In the genomic region with DNA sequence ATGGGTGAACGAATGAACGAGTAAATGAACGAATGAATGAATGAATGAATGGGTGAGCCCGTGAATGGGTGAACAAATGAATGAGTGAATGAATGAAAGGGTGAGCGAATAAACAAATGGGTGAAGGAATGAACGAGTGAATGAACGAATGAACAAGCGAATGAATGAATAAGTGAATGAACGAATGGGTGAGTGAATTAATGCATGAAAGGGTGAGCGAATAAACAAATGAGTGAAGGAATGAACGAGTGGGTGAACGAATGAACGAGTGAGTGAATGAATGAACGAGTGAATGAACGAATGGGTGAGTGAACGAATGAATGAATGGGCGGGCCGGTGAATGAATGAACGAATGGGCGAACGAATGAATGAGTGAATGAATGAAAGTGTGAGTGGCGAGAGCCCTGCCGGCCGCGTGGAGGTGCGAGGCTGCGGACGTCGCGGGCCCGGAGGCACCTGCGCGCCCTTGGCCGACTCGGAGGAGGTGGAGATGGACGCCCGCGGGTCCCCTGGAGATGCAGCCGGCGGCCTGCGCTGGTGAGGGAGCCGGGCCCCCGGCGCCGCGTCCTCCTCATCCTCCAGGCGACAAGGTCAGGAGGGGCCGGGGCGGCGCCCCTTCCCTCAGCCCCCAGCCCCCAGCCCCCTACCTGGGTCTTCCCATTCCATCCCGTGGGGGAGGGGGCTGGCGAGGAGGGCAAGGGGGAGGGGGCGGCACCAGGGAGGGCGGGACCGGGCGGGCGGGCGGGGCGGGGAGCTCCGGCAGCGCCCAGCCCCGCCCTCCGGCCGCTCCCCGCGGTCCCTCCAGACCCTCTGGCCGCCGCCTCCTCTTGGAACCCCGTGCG, we compare ENCODE assay signal across 11 cellular contexts. TPM values are rescaled to one million over a fixed set of nuclear protein-coding genes. Genes with fewer than 3 reads are reported as not detected.
DNase-seq lines count a peak whose midpoint lies in the region; ATAC-seq, FAIRE-seq and TF ChIP-seq lines count a peak whose summit lies in the region.
"Had no signal": no experiment of that assay in that cellular context is flagged by ENCODE, and none has a peak within 500 bp of the region (broad histone marks: within the 10 kb centered on the region; RNA-seq: fewer than 3 reads in every experiment).

No MANE protein-coding gene starts in this region.

- DNase-seq in COR-L47 (lab: John Stamatoyannopoulos, UW) (peak; percentile 10), GM12891 (ENCODE audit: insufficient read length, low spot score) (peak; percentile 54), WTC11 (ENCODE audit: low spot score) (peak; percentile 77), left kidney (ENCODE audit: low read depth, low spot score) (peak; percentile 78), SHP77 (lab: John Stamatoyannopoulos, UW) (no peak), OCI-LY7 (ENCODE audit: low spot score) (no peak)
- DNase-seq: Karpas-422, testis had no signal

- H3K9me2 ChIP-seq in OCI-LY7 (ENCODE audit: insufficient read depth, low read length) = no peaks in the 10 kb centered on the region

- H3K4me3 Mint-ChIP-seq in WTC11 = peak overlapping the region; percentile 70
- H3K4me3 Mint-ChIP-seq: central memory CD8-positive, alpha-beta T cell had no signal

- ATAC-seq in WTC11 = peak; percentile 72
- no peak for ATAC-seq in GM19467 (IDR thresholded peaks at IDR 0.05; ENCODE audit: unreplicated experiment)
- ATAC-seq: Right ventricle myocardium inferior had no signal

- no peaks in the 10 kb centered on the region for H3K79me2 ChIP-seq in OCI-LY7 (ENCODE audit: insufficient read depth, low read depth, low read length)

- no peak overlapping the region for H3K4me2 ChIP-seq in OCI-LY7 (ENCODE audit: low read length)

- peaks cover 53% of the 10 kb centered on the region for H3K27me3 Mint-ChIP-seq in WTC11 (ENCODE audit: low read depth)

- H3K9me3 Mint-ChIP-seq in WTC11 = peaks cover 18% of the 10 kb centered on the region
- H3K9me3 Mint-ChIP-seq: central memory CD8-positive, alpha-beta T cell had no signal

- BruUV-seq in OCI-LY7 (replicated peaks; lab: Mats Ljungman, UMichigan) = no TSS peak

- no peak for TF ChIP-seq POLR2A in GM12891 (IDR thresholded peaks at IDR 0.05; ENCODE audit: low read depth, low read length)

- no peak overlapping the region; the same call in 1 of the 2 replicates for H3K27ac Mint-ChIP-seq in WTC11

- no peaks in the 10 kb centered on the region for H4K20me1 ChIP-seq in OCI-LY7 (ENCODE audit: insufficient read depth, low read length)

- intact Hi-C loops in OCI-LY7 (cut with micrococcal nuclease; ENCODE audit: unreplicated experiment) = no loop called here

- H3K4me1 ChIP-seq in OCI-LY7 (ENCODE audit: insufficient read depth, low read length, poor library complexity, severe bottlenecking) = no peaks in the 10 kb centered on the region
- H3K4me1 ChIP-seq: testis had no signal

- CTCF ChIA-PET in WTC11 (lab: Charles Lee) = interaction anchor here (0.7 to 3.5 kb wide), 9 partner anchors 9 to 210 kb away, joined by 3 to 22 read pairs (median 6); no protein-coding TSS in a partner anchor
- CTCF ChIA-PET in OCI-LY7 (lab: Charles Lee; ENCODE audit: unreplicated experiment) = no interaction called here

- H3K36me3 ChIP-seq in OCI-LY7 (ENCODE audit: insufficient read depth, low read length) = no peaks in the 10 kb centered on the region

- peaks cover 23% of the 10 kb centered on the region for H3K4me1 Mint-ChIP-seq in WTC11

- H3K27ac ChIP-seq in OCI-LY7 (ENCODE audit: low read depth, low read length, poor library complexity, severe bottlenecking) = no peak overlapping the region
- H3K27ac ChIP-seq: testis had no signal

- no peak overlapping the region for H3K4me3 ChIP-seq in OCI-LY7 (ENCODE audit: low read depth, low read length, poor library complexity, severe bottlenecking)

- H2AFZ ChIP-seq in OCI-LY7 (ENCODE audit: low read length) = no peak overlapping the region

- FAIRE-seq in GM12891 (lab: Jason Lieb, UNC) = no peak

- TF ChIP-seq CTCF in WTC11 (IDR thresholded peaks at IDR 0.05) = no peak
- TF ChIP-seq CTCF in OCI-LY7 (conservative IDR thresholded peaks at IDR 0.05; ENCODE audit: low read length) = no peak

- peaks cover 5% of the 10 kb centered on the region; the same call in 1 of the 2 replicates for H3K36me3 Mint-ChIP-seq in WTC11

- H3K9me3 ChIP-seq in OCI-LY7 (ENCODE audit: low read length) = peaks cover 8% of the 10 kb centered on the region
- H3K9me3 ChIP-seq: testis had no signal

- POLR2A ChIA-PET in WTC11 (lab: Charles Lee) (no interaction called here), OCI-LY7 (lab: Charles Lee) (interaction anchor here (0.6 kb wide), 1 partner anchor 426 kb away, joined by 6 read pairs; no protein-coding TSS in a partner anchor)

TF ChIP-seq in GM12891, 5 proteins besides CTCF, POLR2A, EP300 and RAD21:
- TF ChIP-seq SPI1 (IDR thresholded peaks at IDR 0.05; ENCODE audit: low read depth, low read length) = no peak
- no peak for TF ChIP-seq TAF1 (IDR thresholded peaks at IDR 0.05; ENCODE audit: low read depth, low read length)
- no peak for TF ChIP-seq POU2F2 (IDR thresholded peaks at IDR 0.05; ENCODE audit: low read depth, low read length)
- no peak for TF ChIP-seq PAX5 (IDR thresholded peaks at IDR 0.05; ENCODE audit: insufficient read depth, low read length, severe bottlenecking)
- TF ChIP-seq POLR2AphosphoS5 (IDR thresholded peaks at IDR 0.05; ENCODE audit: low read depth, low read length) = no peak
TF ChIP-seq in GM12891: peak in this region for 0.

TF ChIP-seq in WTC11, 78 proteins besides CTCF, POLR2A, EP300 and RAD21 (continues in another document):
- TF ChIP-seq, protein P1, sequence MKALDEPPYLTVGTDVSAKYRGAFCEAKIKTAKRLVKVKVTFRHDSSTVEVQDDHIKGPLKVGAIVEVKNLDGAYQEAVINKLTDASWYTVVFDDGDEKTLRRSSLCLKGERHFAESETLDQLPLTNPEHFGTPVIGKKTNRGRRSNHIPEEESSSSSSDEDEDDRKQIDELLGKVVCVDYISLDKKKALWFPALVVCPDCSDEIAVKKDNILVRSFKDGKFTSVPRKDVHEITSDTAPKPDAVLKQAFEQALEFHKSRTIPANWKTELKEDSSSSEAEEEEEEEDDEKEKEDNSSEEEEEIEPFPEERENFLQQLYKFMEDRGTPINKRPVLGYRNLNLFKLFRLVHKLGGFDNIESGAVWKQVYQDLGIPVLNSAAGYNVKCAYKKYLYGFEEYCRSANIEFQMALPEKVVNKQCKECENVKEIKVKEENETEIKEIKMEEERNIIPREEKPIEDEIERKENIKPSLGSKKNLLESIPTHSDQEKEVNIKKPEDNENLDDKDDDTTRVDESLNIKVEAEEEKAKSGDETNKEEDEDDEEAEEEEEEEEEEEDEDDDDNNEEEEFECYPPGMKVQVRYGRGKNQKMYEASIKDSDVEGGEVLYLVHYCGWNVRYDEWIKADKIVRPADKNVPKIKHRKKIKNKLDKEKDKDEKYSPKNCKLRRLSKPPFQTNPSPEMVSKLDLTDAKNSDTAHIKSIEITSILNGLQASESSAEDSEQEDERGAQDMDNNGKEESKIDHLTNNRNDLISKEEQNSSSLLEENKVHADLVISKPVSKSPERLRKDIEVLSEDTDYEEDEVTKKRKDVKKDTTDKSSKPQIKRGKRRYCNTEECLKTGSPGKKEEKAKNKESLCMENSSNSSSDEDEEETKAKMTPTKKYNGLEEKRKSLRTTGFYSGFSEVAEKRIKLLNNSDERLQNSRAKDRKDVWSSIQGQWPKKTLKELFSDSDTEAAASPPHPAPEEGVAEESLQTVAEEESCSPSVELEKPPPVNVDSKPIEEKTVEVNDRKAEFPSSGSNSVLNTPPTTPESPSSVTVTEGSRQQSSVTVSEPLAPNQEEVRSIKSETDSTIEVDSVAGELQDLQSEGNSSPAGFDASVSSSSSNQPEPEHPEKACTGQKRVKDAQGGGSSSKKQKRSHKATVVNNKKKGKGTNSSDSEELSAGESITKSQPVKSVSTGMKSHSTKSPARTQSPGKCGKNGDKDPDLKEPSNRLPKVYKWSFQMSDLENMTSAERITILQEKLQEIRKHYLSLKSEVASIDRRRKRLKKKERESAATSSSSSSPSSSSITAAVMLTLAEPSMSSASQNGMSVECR (CRISPR knock-in tag; IDR thresholded peaks at IDR 0.05; ENCODE audit: borderline replicate concordance) = peak; percentile 70; the same call in 1 of the 2 replicates
- TF ChIP-seq TEAD4 (CRISPR knock-in tag; IDR thresholded peaks at IDR 0.05) (no peak), ZNF232 (CRISPR knock-in tag; IDR thresholded peaks at IDR 0.05) (no peak), TCF7 (CRISPR knock-in tag; IDR thresholded peaks at IDR 0.05; ENCODE audit: low read depth) (no peak)
- TF ChIP-seq, protein P2, sequence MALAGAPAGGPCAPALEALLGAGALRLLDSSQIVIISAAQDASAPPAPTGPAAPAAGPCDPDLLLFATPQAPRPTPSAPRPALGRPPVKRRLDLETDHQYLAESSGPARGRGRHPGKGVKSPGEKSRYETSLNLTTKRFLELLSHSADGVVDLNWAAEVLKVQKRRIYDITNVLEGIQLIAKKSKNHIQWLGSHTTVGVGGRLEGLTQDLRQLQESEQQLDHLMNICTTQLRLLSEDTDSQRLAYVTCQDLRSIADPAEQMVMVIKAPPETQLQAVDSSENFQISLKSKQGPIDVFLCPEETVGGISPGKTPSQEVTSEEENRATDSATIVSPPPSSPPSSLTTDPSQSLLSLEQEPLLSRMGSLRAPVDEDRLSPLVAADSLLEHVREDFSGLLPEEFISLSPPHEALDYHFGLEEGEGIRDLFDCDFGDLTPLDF (CRISPR knock-in tag; IDR thresholded peaks at IDR 0.05) = no peak

RNA-seq across cellular contexts. Expression of a gene that starts 15.4 kb away (rescaled TPM):
- 1.2 TPM for polyA plus RNA-seq in GM12891 (2012; ENCODE audit: low read depth, missing spikeins)
- total RNA-seq in WTC11 (2021) (11.3 to 15.0 TPM (median 14.8 TPM) in 3 replicates), OCI-LY7 (2022) (4.4 and 4.8 TPM in 2 replicates)
- 1.7 and 2.8 TPM in 2 replicates for total RNA-seq in OCI-LY7 (2014; rRNA removed; shearing (Covaris generic))

RNA-seq across cellular contexts. Expression of a gene that starts 15.5 kb away (rescaled TPM):
- 23.2 TPM for polyA plus RNA-seq in GM12891 (2012; ENCODE audit: low read depth, missing spikeins)
- total RNA-seq in WTC11 (2021) (27.2 to 29.9 TPM (median 28.1 TPM) in 3 replicates), OCI-LY7 (2022) (45.3 and 46.2 TPM in 2 replicates)
- 29.1 and 31.7 TPM in 2 replicates for total RNA-seq in OCI-LY7 (2014; rRNA removed; shearing (Covaris generic))

RNA-seq across cellular contexts. Expression of a gene that starts 31.5 kb away (rescaled TPM):
- 272 TPM for polyA plus RNA-seq in GM12891 (2012; ENCODE audit: low read depth, missing spikeins)
- 0.81 to 1.5 TPM (median 1.1 TPM) in 3 replicates for total RNA-seq in WTC11 (2021)
- not detected in 2 replicates for total RNA-seq in OCI-LY7 (2014; rRNA removed; shearing (Covaris generic))
- not detected in 2 replicates for total RNA-seq in OCI-LY7 (2022)

RNA-seq across cellular contexts. Expression of a gene that starts 44.4 kb away (rescaled TPM):
- 0.06 TPM for polyA plus RNA-seq in GM12891 (2012; ENCODE audit: low read depth, missing spikeins)
- total RNA-seq in WTC11 (2021) (0.09 to 0.46 TPM in 2 of 3 replicates, not detected in the other), OCI-LY7 (2022) (not detected in 2 replicates)
- 0.08 and 0.09 TPM in 2 replicates for total RNA-seq in OCI-LY7 (2014; rRNA removed; shearing (Covaris generic))
- total RNA-seq: Right ventricle myocardium inferior had no signal

RNA-seq across cellular contexts. Expression of a gene that starts 49.0 kb away (rescaled TPM):
- polyA plus RNA-seq in GM12891 (2012; ENCODE audit: low read depth, missing spikeins) = 27.5 TPM
- total RNA-seq in WTC11 (2021) = 24.3 to 26.5 TPM (median 25.2 TPM) in 3 replicates
- total RNA-seq in OCI-LY7 (2014; rRNA removed; shearing (Covaris generic)) = 37.8 and 38.2 TPM in 2 replicates
- total RNA-seq in OCI-LY7 (2022) = 31.6 and 35.0 TPM in 2 replicates

Comparison
In these comparisons a context has a peak if more than half of its experiments do, and no peak if none do; other contexts are left out.
1. DNase-seq: peak in COR-L47 (single experiment), GM12891 (single experiment), WTC11 (single experiment) and left kidney (single experiment); none in SHP77 (0 of 2) and OCI-LY7 (single experiment).